Comparison of ENCODE assay signal across 1 cellular context in the genomic region with DNA sequence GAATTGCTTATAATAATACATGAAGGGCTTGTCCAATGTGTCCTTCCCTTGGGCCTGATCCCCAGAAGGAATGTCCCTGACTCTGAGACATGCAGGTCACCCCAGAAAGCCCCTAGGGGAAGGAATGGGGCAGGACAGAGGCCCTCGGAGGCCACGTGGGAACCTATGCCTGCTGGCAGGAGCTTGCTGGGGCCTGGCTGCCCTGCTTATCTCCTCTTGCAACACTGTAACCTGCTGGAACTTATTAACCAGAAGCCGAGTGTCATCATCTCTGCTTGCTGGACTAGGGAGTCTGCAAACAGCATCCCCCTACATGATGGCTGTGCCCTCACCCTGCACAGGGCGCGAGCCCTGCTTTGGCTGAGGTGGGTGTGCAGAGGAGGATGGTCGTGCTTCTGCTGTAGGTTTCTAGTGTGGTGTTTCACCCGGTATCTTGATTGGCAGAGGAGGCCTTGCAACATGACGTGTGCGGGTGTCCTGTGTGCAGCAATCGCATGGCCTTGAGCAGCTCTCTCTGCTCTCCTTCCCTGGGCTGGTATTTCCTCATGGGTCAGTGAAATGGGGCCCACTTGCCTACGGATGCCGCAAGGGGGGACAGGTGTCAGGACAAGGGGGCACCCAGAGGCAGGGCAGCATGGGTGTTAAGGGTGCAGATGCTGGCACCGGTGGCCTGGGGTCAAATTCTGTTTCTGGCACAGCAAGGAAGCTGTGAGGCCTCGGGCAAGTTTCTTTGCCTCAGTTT.
A peak's percentile ranks its signal among the peaks of the same experiment; 100 is the strongest.
TF ChIP-seq lines count a peak whose summit lies in the region.

No MANE protein-coding gene starts in this region.

TF ChIP-seq in HepG2, 621 proteins besides CTCF, POLR2A, EP300 and RAD21 (continued from another document and continues in another):
- TF ChIP-seq, protein P1, sequence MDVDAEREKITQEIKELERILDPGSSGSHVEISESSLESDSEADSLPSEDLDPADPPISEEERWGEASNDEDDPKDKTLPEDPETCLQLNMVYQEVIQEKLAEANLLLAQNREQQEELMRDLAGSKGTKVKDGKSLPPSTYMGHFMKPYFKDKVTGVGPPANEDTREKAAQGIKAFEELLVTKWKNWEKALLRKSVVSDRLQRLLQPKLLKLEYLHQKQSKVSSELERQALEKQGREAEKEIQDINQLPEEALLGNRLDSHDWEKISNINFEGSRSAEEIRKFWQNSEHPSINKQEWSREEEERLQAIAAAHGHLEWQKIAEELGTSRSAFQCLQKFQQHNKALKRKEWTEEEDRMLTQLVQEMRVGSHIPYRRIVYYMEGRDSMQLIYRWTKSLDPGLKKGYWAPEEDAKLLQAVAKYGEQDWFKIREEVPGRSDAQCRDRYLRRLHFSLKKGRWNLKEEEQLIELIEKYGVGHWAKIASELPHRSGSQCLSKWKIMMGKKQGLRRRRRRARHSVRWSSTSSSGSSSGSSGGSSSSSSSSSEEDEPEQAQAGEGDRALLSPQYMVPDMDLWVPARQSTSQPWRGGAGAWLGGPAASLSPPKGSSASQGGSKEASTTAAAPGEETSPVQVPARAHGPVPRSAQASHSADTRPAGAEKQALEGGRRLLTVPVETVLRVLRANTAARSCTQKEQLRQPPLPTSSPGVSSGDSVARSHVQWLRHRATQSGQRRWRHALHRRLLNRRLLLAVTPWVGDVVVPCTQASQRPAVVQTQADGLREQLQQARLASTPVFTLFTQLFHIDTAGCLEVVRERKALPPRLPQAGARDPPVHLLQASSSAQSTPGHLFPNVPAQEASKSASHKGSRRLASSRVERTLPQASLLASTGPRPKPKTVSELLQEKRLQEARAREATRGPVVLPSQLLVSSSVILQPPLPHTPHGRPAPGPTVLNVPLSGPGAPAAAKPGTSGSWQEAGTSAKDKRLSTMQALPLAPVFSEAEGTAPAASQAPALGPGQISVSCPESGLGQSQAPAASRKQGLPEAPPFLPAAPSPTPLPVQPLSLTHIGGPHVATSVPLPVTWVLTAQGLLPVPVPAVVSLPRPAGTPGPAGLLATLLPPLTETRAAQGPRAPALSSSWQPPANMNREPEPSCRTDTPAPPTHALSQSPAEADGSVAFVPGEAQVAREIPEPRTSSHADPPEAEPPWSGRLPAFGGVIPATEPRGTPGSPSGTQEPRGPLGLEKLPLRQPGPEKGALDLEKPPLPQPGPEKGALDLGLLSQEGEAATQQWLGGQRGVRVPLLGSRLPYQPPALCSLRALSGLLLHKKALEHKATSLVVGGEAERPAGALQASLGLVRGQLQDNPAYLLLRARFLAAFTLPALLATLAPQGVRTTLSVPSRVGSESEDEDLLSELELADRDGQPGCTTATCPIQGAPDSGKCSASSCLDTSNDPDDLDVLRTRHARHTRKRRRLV (CRISPR knock-in tag; IDR thresholded peaks at IDR 0.05), result no peak
- TF ChIP-seq PTBP1 (IDR thresholded peaks at IDR 0.05; ENCODE audit: low read depth, low read length, poor library complexity, severe bottlenecking), result no peak
- peak; percentile 73; the same call in 1 of the 2 replicates for TF ChIP-seq ZNF607 (CRISPR knock-in tag; IDR thresholded peaks at IDR 0.05; ENCODE audit: borderline replicate concordance)
- no peak for TF ChIP-seq ZBTB40 (IDR thresholded peaks at IDR 0.05)
- TF ChIP-seq ZBTB40 (CRISPR knock-in tag; IDR thresholded peaks at IDR 0.05), result no peak
- TF ChIP-seq FOXC1 (CRISPR knock-in tag; IDR thresholded peaks at IDR 0.05; ENCODE audit: borderline replicate concordance), result peak; percentile 83
- TF ChIP-seq CBFB (CRISPR knock-in tag; IDR thresholded peaks at IDR 0.05), result peak; percentile 50; the same call in 1 of the 2 replicates
- TF ChIP-seq RXRA (CRISPR knock-in tag; IDR thresholded peaks at IDR 0.05), result peak; percentile 73
- TF ChIP-seq USF2 (IDR thresholded peaks at IDR 0.05; ENCODE audit: low read depth, low read length), result no peak
- TF ChIP-seq USF2 (CRISPR knock-in tag; IDR thresholded peaks at IDR 0.05; ENCODE audit: borderline replicate concordance), result peak; percentile 60
- TF ChIP-seq, protein P2, sequence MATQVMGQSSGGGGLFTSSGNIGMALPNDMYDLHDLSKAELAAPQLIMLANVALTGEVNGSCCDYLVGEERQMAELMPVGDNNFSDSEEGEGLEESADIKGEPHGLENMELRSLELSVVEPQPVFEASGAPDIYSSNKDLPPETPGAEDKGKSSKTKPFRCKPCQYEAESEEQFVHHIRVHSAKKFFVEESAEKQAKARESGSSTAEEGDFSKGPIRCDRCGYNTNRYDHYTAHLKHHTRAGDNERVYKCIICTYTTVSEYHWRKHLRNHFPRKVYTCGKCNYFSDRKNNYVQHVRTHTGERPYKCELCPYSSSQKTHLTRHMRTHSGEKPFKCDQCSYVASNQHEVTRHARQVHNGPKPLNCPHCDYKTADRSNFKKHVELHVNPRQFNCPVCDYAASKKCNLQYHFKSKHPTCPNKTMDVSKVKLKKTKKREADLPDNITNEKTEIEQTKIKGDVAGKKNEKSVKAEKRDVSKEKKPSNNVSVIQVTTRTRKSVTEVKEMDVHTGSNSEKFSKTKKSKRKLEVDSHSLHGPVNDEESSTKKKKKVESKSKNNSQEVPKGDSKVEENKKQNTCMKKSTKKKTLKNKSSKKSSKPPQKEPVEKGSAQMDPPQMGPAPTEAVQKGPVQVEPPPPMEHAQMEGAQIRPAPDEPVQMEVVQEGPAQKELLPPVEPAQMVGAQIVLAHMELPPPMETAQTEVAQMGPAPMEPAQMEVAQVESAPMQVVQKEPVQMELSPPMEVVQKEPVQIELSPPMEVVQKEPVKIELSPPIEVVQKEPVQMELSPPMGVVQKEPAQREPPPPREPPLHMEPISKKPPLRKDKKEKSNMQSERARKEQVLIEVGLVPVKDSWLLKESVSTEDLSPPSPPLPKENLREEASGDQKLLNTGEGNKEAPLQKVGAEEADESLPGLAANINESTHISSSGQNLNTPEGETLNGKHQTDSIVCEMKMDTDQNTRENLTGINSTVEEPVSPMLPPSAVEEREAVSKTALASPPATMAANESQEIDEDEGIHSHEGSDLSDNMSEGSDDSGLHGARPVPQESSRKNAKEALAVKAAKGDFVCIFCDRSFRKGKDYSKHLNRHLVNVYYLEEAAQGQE (IDR thresholded peaks at IDR 0.05; ENCODE audit: borderline replicate concordance in 1 of 2, low read depth in 1 of 2, low read length in 2 of 2), result no peak
- TF ChIP-seq SKIL (CRISPR knock-in tag; IDR thresholded peaks at IDR 0.05; ENCODE audit: borderline replicate concordance), result 0 out of 2 replicates have a peak, but pooled peaks have one; percentile 48
- TF ChIP-seq NR0B2 (CRISPR knock-in tag; IDR thresholded peaks at IDR 0.05), result no peak; the same call in 1 of the 2 replicates
- 0 out of 2 replicates have a peak, but pooled peaks have one; percentile 18 for TF ChIP-seq ZNF563 (CRISPR knock-in tag; IDR thresholded peaks at IDR 0.05)
- peak; percentile 81 for TF ChIP-seq TARDBP (CRISPR knock-in tag; IDR thresholded peaks at IDR 0.05)
- no peak for TF ChIP-seq TEF (CRISPR knock-in tag; IDR thresholded peaks at IDR 0.05)
- TF ChIP-seq ZNF44 (CRISPR knock-in tag; IDR thresholded peaks at IDR 0.05), result no peak
- no peak for TF ChIP-seq ZNF670 (CRISPR knock-in tag; IDR thresholded peaks at IDR 0.05; ENCODE audit: borderline replicate concordance)
- no peak; the same call in 1 of the 2 replicates for TF ChIP-seq MYNN (CRISPR knock-in tag; IDR thresholded peaks at IDR 0.05; ENCODE audit: low read depth)
- no peak for TF ChIP-seq TEAD2 (CRISPR knock-in tag; IDR thresholded peaks at IDR 0.05)
- TF ChIP-seq WIZ (CRISPR knock-in tag; IDR thresholded peaks at IDR 0.05), result no peak
- TF ChIP-seq HHEX (CRISPR knock-in tag; IDR thresholded peaks at IDR 0.05), result no peak
- peak; percentile 69; the same call in 1 of the 2 replicates for TF ChIP-seq ZBTB7B (CRISPR knock-in tag; IDR thresholded peaks at IDR 0.05)
- peak; percentile 61; the same call in 1 of the 2 replicates for TF ChIP-seq ZNF564 (CRISPR knock-in tag; IDR thresholded peaks at IDR 0.05)
- TF ChIP-seq PHF8 (CRISPR knock-in tag; IDR thresholded peaks at IDR 0.05), result peak; percentile 54
- no peak for TF ChIP-seq ZNF672 (CRISPR knock-in tag; IDR thresholded peaks at IDR 0.05)
- TF ChIP-seq HNRNPK (IDR thresholded peaks at IDR 0.05; ENCODE audit: low read depth, low read length, poor library complexity, severe bottlenecking), result no peak
- TF ChIP-seq NR2C2 (CRISPR knock-in tag; IDR thresholded peaks at IDR 0.05; ENCODE audit: borderline replicate concordance), result peak; percentile 59; the same call in 1 of the 2 replicates
